In genomic region chrX:16462912-16463311, GRCh38 we compare ENCODE assay signal across 1 cellular context.
TF ChIP-seq lines count a peak whose summit lies in the region.

No MANE protein-coding gene starts in this region.

TF ChIP-seq in HepG2, 621 proteins besides CTCF, POLR2A, EP300 and RAD21 (continued from another document):
- TF ChIP-seq, protein P1, sequence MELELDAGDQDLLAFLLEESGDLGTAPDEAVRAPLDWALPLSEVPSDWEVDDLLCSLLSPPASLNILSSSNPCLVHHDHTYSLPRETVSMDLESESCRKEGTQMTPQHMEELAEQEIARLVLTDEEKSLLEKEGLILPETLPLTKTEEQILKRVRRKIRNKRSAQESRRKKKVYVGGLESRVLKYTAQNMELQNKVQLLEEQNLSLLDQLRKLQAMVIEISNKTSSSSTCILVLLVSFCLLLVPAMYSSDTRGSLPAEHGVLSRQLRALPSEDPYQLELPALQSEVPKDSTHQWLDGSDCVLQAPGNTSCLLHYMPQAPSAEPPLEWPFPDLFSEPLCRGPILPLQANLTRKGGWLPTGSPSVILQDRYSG (CRISPR knock-in tag; IDR thresholded peaks at IDR 0.05): no peak
- TF ChIP-seq, protein P2, sequence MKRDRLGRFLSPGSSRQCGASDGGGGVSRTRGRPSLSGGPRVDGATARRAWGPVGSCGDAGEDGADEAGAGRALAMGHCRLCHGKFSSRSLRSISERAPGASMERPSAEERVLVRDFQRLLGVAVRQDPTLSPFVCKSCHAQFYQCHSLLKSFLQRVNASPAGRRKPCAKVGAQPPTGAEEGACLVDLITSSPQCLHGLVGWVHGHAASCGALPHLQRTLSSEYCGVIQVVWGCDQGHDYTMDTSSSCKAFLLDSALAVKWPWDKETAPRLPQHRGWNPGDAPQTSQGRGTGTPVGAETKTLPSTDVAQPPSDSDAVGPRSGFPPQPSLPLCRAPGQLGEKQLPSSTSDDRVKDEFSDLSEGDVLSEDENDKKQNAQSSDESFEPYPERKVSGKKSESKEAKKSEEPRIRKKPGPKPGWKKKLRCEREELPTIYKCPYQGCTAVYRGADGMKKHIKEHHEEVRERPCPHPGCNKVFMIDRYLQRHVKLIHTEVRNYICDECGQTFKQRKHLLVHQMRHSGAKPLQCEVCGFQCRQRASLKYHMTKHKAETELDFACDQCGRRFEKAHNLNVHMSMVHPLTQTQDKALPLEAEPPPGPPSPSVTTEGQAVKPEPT (CRISPR knock-in tag; IDR thresholded peaks at IDR 0.05; ENCODE audit: low read depth): no peak
- TF ChIP-seq NR2F2 (IDR thresholded peaks at IDR 0.05; ENCODE audit: borderline replicate concordance, low read depth) (no peak), PITX1 (CRISPR knock-in tag; IDR thresholded peaks at IDR 0.05) (no peak), TAF1 (CRISPR knock-in tag; IDR thresholded peaks at IDR 0.05) (no peak)
- TF ChIP-seq, protein P3, sequence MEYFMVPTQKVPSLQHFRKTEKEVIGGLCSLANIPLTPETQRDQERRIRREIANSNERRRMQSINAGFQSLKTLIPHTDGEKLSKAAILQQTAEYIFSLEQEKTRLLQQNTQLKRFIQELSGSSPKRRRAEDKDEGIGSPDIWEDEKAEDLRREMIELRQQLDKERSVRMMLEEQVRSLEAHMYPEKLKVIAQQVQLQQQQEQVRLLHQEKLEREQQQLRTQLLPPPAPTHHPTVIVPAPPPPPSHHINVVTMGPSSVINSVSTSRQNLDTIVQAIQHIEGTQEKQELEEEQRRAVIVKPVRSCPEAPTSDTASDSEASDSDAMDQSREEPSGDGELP (IDR thresholded peaks at IDR 0.05; ENCODE audit: borderline replicate concordance, low read depth): no peak
- TF ChIP-seq, protein P4, sequence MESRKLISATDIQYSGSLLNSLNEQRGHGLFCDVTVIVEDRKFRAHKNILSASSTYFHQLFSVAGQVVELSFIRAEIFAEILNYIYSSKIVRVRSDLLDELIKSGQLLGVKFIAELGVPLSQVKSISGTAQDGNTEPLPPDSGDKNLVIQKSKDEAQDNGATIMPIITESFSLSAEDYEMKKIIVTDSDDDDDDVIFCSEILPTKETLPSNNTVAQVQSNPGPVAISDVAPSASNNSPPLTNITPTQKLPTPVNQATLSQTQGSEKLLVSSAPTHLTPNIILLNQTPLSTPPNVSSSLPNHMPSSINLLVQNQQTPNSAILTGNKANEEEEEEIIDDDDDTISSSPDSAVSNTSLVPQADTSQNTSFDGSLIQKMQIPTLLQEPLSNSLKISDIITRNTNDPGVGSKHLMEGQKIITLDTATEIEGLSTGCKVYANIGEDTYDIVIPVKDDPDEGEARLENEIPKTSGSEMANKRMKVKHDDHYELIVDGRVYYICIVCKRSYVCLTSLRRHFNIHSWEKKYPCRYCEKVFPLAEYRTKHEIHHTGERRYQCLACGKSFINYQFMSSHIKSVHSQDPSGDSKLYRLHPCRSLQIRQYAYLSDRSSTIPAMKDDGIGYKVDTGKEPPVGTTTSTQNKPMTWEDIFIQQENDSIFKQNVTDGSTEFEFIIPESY (CRISPR knock-in tag; IDR thresholded peaks at IDR 0.05): no peak
